In genomic region chr9:129178983-129179382, GRCh38 we compare ENCODE assay signal across 1 cellular context.
TF ChIP-seq lines count a peak whose summit lies in the region.

No MANE protein-coding gene starts in this region.

TF ChIP-seq in HepG2, 621 proteins besides CTCF, POLR2A, EP300 and RAD21 (continued from another document):
- TF ChIP-seq ZNF800 (CRISPR knock-in tag; IDR thresholded peaks at IDR 0.05) (no peak), MTF2 (CRISPR knock-in tag; IDR thresholded peaks at IDR 0.05; ENCODE audit: borderline replicate concordance) (no peak), MAF1 (CRISPR knock-in tag; IDR thresholded peaks at IDR 0.05; ENCODE audit: borderline replicate concordance) (no peak), ZBTB3 (CRISPR knock-in tag; IDR thresholded peaks at IDR 0.05; ENCODE audit: borderline replicate concordance, low read depth) (no peak), TRIM24 (CRISPR knock-in tag; IDR thresholded peaks at IDR 0.05) (no peak), GTF3A (CRISPR knock-in tag; conservative IDR thresholded peaks at IDR 0.05) (no peak)
